Comparison of ENCODE assay signal across 1 cellular context in the genomic region with DNA sequence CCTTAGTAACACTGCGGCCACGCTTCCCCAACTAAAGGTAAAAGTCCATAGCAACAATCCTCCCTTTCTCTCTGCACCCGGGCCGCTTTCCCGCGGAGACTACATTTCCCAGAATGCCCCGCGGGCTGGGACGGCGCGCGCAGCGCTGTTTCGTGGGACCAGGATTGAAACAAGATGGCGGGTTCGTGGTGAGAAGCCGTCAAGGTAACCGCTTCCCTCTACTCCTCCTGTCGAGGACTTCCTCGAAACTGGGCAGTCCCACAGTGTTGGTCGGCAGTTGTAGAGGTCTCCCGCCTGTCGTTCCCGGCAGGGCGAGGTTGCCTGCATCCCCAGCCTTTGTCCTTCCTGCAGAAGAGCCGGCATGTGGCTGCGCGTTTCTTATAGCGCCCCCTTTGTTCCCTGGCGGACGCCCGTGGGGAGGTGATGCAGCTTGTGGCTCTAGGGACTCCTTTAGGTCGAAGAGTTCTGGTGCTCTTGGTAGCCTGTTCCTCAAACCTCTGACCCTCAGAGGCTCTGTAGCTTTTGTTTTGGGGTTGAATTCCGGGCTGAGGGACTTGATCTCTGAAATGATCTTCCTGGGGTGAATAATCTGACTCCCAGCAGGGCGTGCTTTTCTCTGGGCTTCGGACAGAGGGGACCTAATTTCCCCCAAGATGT.
A peak's percentile ranks its signal among the peaks of the same experiment; 100 is the strongest.
TF ChIP-seq lines count a peak whose summit lies in the region.

Gene MRPL42, plus strand, starts transcription at position 164 of the 657 bp plus-strand sequence. CDS start 1,772 bp downstream, outside the sequence.

TF ChIP-seq in GM12878, 131 proteins besides CTCF, POLR2A, EP300 and RAD21 (continued from another document and continues in another):
- TF ChIP-seq CEBPZ (IDR thresholded peaks at IDR 0.05; ENCODE audit: low read depth, low read length) (no peak), NBN (IDR thresholded peaks at IDR 0.05) (peak; percentile 86; the same call in 1 of the 2 replicates), POU2F2 (IDR thresholded peaks at IDR 0.05; ENCODE audit: borderline replicate concordance, low read depth, low read length) (peak; percentile 70; the same call in 2 of the 3 replicates), CHD4 (IDR thresholded peaks at IDR 0.05) (no peak), ZNF217 (IDR thresholded peaks at IDR 0.05) (no peak), WRNIP1 (IDR thresholded peaks at IDR 0.05; ENCODE audit: borderline replicate concordance, low read depth, low read length) (no peak), SMAD1 (IDR thresholded peaks at IDR 0.05; ENCODE audit: low read depth, partially characterized antibody) (no peak), SPI1 (IDR thresholded peaks at IDR 0.05; ENCODE audit: borderline replicate concordance, insufficient read depth, low read depth, low read length) (no peak; the same call in 1 of the 2 replicates), JUND (IDR thresholded peaks at IDR 0.05; ENCODE audit: low read depth, low read length) (no peak), SIN3A (IDR thresholded peaks at IDR 0.05; ENCODE audit: low read depth, low read length) (peak; percentile 67; the same call in 1 of the 2 replicates), TBL1XR1 (IDR thresholded peaks at IDR 0.05; ENCODE audit: low read depth, low read length) (0 out of 2 replicates have a peak, but pooled peaks have one; percentile 20), LARP7 (IDR thresholded peaks at IDR 0.05) (peak; percentile 71; the same call in 1 of the 2 replicates), PAX8 (IDR thresholded peaks at IDR 0.05) (no peak), CREM (IDR thresholded peaks at IDR 0.05; ENCODE audit: low read depth) (peak; percentile 60; the same call in 1 of the 2 replicates), HCFC1 (IDR thresholded peaks at IDR 0.05; ENCODE audit: low read length) (peak; percentile 90), CREB1 (IDR thresholded peaks at IDR 0.05; ENCODE audit: low read depth) (peak; percentile 65), ZNF24 (IDR thresholded peaks at IDR 0.05) (no peak), ZNF622 (IDR thresholded peaks at IDR 0.05) (no peak), HDAC6 (IDR thresholded peaks at IDR 0.05; ENCODE audit: unreplicated experiment) (no peak), DPF2 (IDR thresholded peaks at IDR 0.05) (0 out of 2 replicates have a peak, but pooled peaks have one; percentile 26), RELB (IDR thresholded peaks at IDR 0.05; ENCODE audit: low read depth) (peak; percentile 88), SREBF1 (IDR thresholded peaks at IDR 0.05; ENCODE audit: low read length) (peak; percentile 57; the same call in 1 of the 2 replicates), NKRF (conservative IDR thresholded peaks at IDR 0.05) (peak; percentile 88), NR2C2 (IDR thresholded peaks at IDR 0.05; ENCODE audit: borderline replicate concordance, control insufficient read depth, insufficient read length, low read depth) (no peak), POLR2AphosphoS2 (IDR thresholded peaks at IDR 0.05; ENCODE audit: low read depth, low read length) (no peak; the same call in 1 of the 2 replicates), MTA2 (IDR thresholded peaks at IDR 0.05; ENCODE audit: low read depth) (peak; percentile 63; the same call in 1 of the 2 replicates), NFYA (IDR thresholded peaks at IDR 0.05; ENCODE audit: borderline replicate concordance, low read depth, low read length) (no peak), ZBTB40 (IDR thresholded peaks at IDR 0.05; ENCODE audit: borderline replicate concordance) (peak; percentile 48; the same call in 1 of the 2 replicates), GATAD2B (conservative IDR thresholded peaks at IDR 0.05; ENCODE audit: low read depth) (peak; percentile 89; the same call in 1 of the 2 replicates), SMARCA5 (IDR thresholded peaks at IDR 0.05) (peak; percentile 96; the same call in 1 of the 2 replicates), RB1 (IDR thresholded peaks at IDR 0.05; ENCODE audit: borderline replicate concordance) (peak; percentile 96; the same call in 1 of the 2 replicates), MXI1 (IDR thresholded peaks at IDR 0.05; ENCODE audit: low read depth, low read length) (peak; percentile 46; the same call in 1 of the 2 replicates), SIX5 (IDR thresholded peaks at IDR 0.05; ENCODE audit: low read depth, low read length, severe bottlenecking) (peak; percentile 87), PML (IDR thresholded peaks at IDR 0.05; ENCODE audit: low read length) (peak; percentile 94)
- TF ChIP-seq, protein P1, sequence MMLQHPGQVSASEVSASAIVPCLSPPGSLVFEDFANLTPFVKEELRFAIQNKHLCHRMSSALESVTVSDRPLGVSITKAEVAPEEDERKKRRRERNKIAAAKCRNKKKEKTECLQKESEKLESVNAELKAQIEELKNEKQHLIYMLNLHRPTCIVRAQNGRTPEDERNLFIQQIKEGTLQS (IDR thresholded peaks at IDR 0.05; ENCODE audit: borderline replicate concordance, extremely low read depth, low read depth, low read length), result no peak
- TF ChIP-seq, protein P2, sequence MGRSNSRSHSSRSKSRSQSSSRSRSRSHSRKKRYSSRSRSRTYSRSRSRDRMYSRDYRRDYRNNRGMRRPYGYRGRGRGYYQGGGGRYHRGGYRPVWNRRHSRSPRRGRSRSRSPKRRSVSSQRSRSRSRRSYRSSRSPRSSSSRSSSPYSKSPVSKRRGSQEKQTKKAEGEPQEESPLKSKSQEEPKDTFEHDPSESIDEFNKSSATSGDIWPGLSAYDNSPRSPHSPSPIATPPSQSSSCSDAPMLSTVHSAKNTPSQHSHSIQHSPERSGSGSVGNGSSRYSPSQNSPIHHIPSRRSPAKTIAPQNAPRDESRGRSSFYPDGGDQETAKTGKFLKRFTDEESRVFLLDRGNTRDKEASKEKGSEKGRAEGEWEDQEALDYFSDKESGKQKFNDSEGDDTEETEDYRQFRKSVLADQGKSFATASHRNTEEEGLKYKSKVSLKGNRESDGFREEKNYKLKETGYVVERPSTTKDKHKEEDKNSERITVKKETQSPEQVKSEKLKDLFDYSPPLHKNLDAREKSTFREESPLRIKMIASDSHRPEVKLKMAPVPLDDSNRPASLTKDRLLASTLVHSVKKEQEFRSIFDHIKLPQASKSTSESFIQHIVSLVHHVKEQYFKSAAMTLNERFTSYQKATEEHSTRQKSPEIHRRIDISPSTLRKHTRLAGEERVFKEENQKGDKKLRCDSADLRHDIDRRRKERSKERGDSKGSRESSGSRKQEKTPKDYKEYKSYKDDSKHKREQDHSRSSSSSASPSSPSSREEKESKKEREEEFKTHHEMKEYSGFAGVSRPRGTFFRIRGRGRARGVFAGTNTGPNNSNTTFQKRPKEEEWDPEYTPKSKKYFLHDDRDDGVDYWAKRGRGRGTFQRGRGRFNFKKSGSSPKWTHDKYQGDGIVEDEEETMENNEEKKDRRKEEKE (IDR thresholded peaks at IDR 0.05), result no peak
- TF ChIP-seq, protein P3, sequence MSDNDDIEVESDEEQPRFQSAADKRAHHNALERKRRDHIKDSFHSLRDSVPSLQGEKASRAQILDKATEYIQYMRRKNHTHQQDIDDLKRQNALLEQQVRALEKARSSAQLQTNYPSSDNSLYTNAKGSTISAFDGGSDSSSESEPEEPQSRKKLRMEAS (IDR thresholded peaks at IDR 0.05; ENCODE audit: low read depth, low read length), result peak; percentile 40
- TF ChIP-seq, protein P4, sequence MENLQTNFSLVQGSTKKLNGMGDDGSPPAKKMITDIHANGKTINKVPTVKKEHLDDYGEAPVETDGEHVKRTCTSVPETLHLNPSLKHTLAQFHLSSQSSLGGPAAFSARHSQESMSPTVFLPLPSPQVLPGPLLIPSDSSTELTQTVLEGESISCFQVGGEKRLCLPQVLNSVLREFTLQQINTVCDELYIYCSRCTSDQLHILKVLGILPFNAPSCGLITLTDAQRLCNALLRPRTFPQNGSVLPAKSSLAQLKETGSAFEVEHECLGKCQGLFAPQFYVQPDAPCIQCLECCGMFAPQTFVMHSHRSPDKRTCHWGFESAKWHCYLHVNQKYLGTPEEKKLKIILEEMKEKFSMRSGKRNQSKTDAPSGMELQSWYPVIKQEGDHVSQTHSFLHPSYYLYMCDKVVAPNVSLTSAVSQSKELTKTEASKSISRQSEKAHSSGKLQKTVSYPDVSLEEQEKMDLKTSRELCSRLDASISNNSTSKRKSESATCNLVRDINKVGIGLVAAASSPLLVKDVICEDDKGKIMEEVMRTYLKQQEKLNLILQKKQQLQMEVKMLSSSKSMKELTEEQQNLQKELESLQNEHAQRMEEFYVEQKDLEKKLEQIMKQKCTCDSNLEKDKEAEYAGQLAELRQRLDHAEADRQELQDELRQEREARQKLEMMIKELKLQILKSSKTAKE (IDR thresholded peaks at IDR 0.05; ENCODE audit: low read depth, poor library complexity, severe bottlenecking), result peak; percentile 69
